ENCODE assay signal across 8 cellular contexts in genomic region chr12:106986625-106987389, GRCh38. TPM values are rescaled to one million over a fixed set of nuclear protein-coding genes. Genes with fewer than 3 reads are reported as not detected.
DNase-seq lines count a peak whose midpoint lies in the region; ATAC-seq and TF ChIP-seq lines count a peak whose summit lies in the region.

MTERF2 (minus strand) TSS chr12:106987146; CDS start chr12:106978714, 8,432 bp downstream.

- peak within 1 kb of the TSS; percentile 97 to 99 (median 97) for H3K4me3 Mint-ChIP-seq in nephron

- H2AFZ ChIP-seq in DND-41 (ENCODE audit: low read depth, low read length), result peak within 1 kb of the TSS; percentile 69
- peak within 1 kb of the TSS; percentile 96 for H2AFZ ChIP-seq in Karpas-422 (ENCODE audit: low read length)

- H3K9ac ChIP-seq in DND-41 (ENCODE audit: low read depth, low read length) (peak within 1 kb of the TSS; percentile 66), Karpas-422 (ENCODE audit: low read length) (peak within 1 kb of the TSS; percentile 76)

- H3K27me3 ChIP-seq in DND-41 (ENCODE audit: insufficient read depth, low read length, poor library complexity) (no peaks in the 10 kb centered on the region), Karpas-422 (ENCODE audit: low read length) (no peaks in the 10 kb centered on the region)

- H3K4me2 ChIP-seq in DND-41 (ENCODE audit: insufficient read depth, low read length), result peak within 1 kb of the TSS; percentile 67
- peak within 1 kb of the TSS; percentile 91 for H3K4me2 ChIP-seq in Karpas-422 (ENCODE audit: low read depth, low read length, poor library complexity, severe bottlenecking)

- peak; percentile 98 for ATAC-seq in DND-41 (ENCODE audit: insufficient read depth, low read depth)
- peak; percentile 94 for ATAC-seq in GM21825 (IDR thresholded peaks at IDR 0.05; ENCODE audit: unreplicated experiment)
- ATAC-seq in stimulated activated naive CD8-positive, alpha-beta T cell treated with anti-CD3 and anti-CD28 coated beads, Interleukin-15, Interleukin-2, amounts not matched to agents 100 U/mL and 50 U/mL, for 24 hours, result peak; percentile 95

- no peaks in the 10 kb centered on the region for H3K27me3 Mint-ChIP-seq in nephron (ENCODE audit: low read depth)

- H3K27ac ChIP-seq in DND-41 (ENCODE audit: low read length) (peak within 1 kb of the TSS; percentile 50), Karpas-422 (ENCODE audit: low read length) (no peak within 1 kb of the TSS)

- no peaks in the 10 kb centered on the region for H4K20me1 ChIP-seq in DND-41 (ENCODE audit: insufficient read depth, low read length)
- H4K20me1 ChIP-seq in Karpas-422 (ENCODE audit: insufficient read depth, low read depth, low read length), result no peaks in the 10 kb centered on the region

- H3K36me3 Mint-ChIP-seq in nephron (ENCODE audit: low read depth), result peaks cover 32% of the 10 kb centered on the region

- peak within 1 kb of the TSS; percentile 70 to 96 (median 95) for H3K27ac Mint-ChIP-seq in nephron

- H3K9me2 ChIP-seq in Karpas-422 (replicated peaks; ENCODE audit: insufficient read depth, low read length), result no peaks in the 10 kb centered on the region

- H3K79me2 ChIP-seq in DND-41 (ENCODE audit: insufficient read depth, low read length) (peaks cover 9% of the 10 kb centered on the region; the same call in 1 of the 2 replicates), Karpas-422 (ENCODE audit: low read length) (no peaks in the 10 kb centered on the region)

- H3K36me3 ChIP-seq in DND-41 (ENCODE audit: insufficient read depth, low read length), result peaks cover 13% of the 10 kb centered on the region
- no peaks in the 10 kb centered on the region for H3K36me3 ChIP-seq in Karpas-422 (ENCODE audit: insufficient read depth, low read length)

- H3K4me3 ChIP-seq in DND-41 (ENCODE audit: low read depth in 1 of 2, low read length in 2 of 2), result peak within 1 kb of the TSS; percentile 21 to 60; a peak in 3 of 4 replicates
- H3K4me3 ChIP-seq in Karpas-422 (ENCODE audit: low read length), result peak within 1 kb of the TSS; percentile 80
- peak within 1 kb of the TSS; percentile 82 for H3K4me3 ChIP-seq in fibroblast of the aortic adventitia (ENCODE audit: low read depth, low read length)

- no peaks in the 10 kb centered on the region for H3K9me3 ChIP-seq in DND-41 (ENCODE audit: insufficient read depth, low read length, severe bottlenecking)
- H3K9me3 ChIP-seq in Karpas-422 (ENCODE audit: low read length), result no peaks in the 10 kb centered on the region

- H3K4me1 Mint-ChIP-seq in nephron, result peaks cover 33% of the 10 kb centered on the region

- DNase-seq in DND-41 (peak; percentile 76), Karpas-422 (peak; percentile 95), RPMI8226 (peak; percentile 90), fibroblast of the aortic adventitia (ENCODE audit: low read depth) (peak; percentile 90)
- DNase-seq in activated effector memory CD4-positive, alpha-beta T cell treated with anti-CD3 and anti-CD28 coated beads, Interleukin-2, amount 50 U/mL, for 16 hours, result peak; percentile 93
- peak; percentile 86 for DNase-seq in stimulated activated naive CD8-positive, alpha-beta T cell treated with anti-CD3 and anti-CD28 coated beads, Interleukin-15, Interleukin-2, amounts not matched to agents 100 U/mL and 50 U/mL, for 24 hours

- TF ChIP-seq CTCF in DND-41 (IDR thresholded peaks at IDR 0.05; ENCODE audit: borderline replicate concordance, extremely low read depth, low read length, poor library complexity, severe bottlenecking) (no peak), fibroblast of the aortic adventitia (IDR thresholded peaks at IDR 0.05; ENCODE audit: insufficient read depth, low read length) (no peak), nephron (IDR thresholded peaks at IDR 0.05; ENCODE audit: unreplicated experiment in 3 of 3) (no peak)

- H3K4me1 ChIP-seq in DND-41 (ENCODE audit: insufficient read depth, low read length), result peaks cover 18% of the 10 kb centered on the region
- peaks cover 25% of the 10 kb centered on the region for H3K4me1 ChIP-seq in Karpas-422 (ENCODE audit: low read length)

- no peaks in the 10 kb centered on the region for H3K9me3 Mint-ChIP-seq in nephron

RNA-seq across cellular contexts. Expression of gene MTERF2, which starts in this region (rescaled TPM):
- total RNA-seq in Karpas-422 (2014; rRNA removed; shearing (Covaris generic); ENCODE audit: low replicate concordance), result 6.7 and 6.9 TPM in 2 replicates
- total RNA-seq in fibroblast of the aortic adventitia (ENCODE audit: low replicate concordance), result 5.2 and 7.4 TPM in 2 replicates
